15 cellular contexts compared by ENCODE assay signal in genomic region chr17:80397686-80398085, GRCh38.
"Had no signal": no experiment of that assay in that cellular context is flagged by ENCODE, and none has a peak within 500 bp of the region (broad histone marks: within the 10 kb centered on the region; RNA-seq: fewer than 3 reads in every experiment).

No MANE protein-coding gene starts in this region.

- H3K27me3 Mint-ChIP-seq: activated CD4-positive, alpha-beta T cell treated with anti-CD3 and anti-CD28 coated beads, Interleukin-2, amount 10 ng/mL, durations not matched to agents 7 days and 5 days; activated naive CD8-positive, alpha-beta T cell treated with anti-CD3 and anti-CD28 coated beads, Interleukin-2, amount 50 U/mL, for 24 hours; stimulated activated naive CD8-positive, alpha-beta T cell treated with anti-CD3 and anti-CD28 coated beads, Interleukin-15, amount 100 ng/mL, for 72 hours had no signal

- H3K27ac ChIP-seq: ascending aorta, breast epithelium, heart right ventricle, upper lobe of right lung had no signal

- H3K27ac Mint-ChIP-seq: activated naive CD8-positive, alpha-beta T cell treated with anti-CD3 and anti-CD28 coated beads, Interleukin-2, amount 50 U/mL, for 24 hours had no signal

- H3K9me3 ChIP-seq: ascending aorta, breast epithelium, heart right ventricle, upper lobe of right lung had no signal

- DNase-seq: activated CD4-positive, alpha-beta T cell treated with anti-CD3 and anti-CD28 coated beads, Interleukin-2, amount 10 ng/mL, durations not matched to agents 7 days and 5 days; activated naive CD8-positive, alpha-beta T cell treated with anti-CD3 and anti-CD28 coated beads, Interleukin-2, amount 50 U/mL, for 24 hours; activated T-cell treated with anti-CD3 and anti-CD28 coated beads for 4 hours; heart right ventricle; left colon; midbrain; nucleus accumbens; right cardiac atrium; stimulated activated CD4-positive, alpha-beta T cell treated with anti-CD3 and anti-CD28 coated beads, Interleukin-4, amount 100 ng/mL, for 4 hours; stimulated activated naive CD8-positive, alpha-beta T cell treated with anti-CD3 and anti-CD28 coated beads, Interleukin-15, amount 100 ng/mL, for 72 hours; upper lobe of right lung had no signal

- H3K9me3 Mint-ChIP-seq: activated CD4-positive, alpha-beta T cell treated with anti-CD3 and anti-CD28 coated beads, Interleukin-2, amount 10 ng/mL, durations not matched to agents 7 days and 5 days; activated naive CD8-positive, alpha-beta T cell treated with anti-CD3 and anti-CD28 coated beads, Interleukin-2, amount 50 U/mL, for 24 hours; stimulated activated naive CD8-positive, alpha-beta T cell treated with anti-CD3 and anti-CD28 coated beads, Interleukin-15, amount 100 ng/mL, for 72 hours had no signal

- H3K4me1 ChIP-seq: ascending aorta, breast epithelium had no signal

- ATAC-seq: heart right ventricle, left colon had no signal

- H3K4me3 ChIP-seq: ascending aorta, breast epithelium, heart right ventricle, lung, skin epidermis, upper lobe of right lung had no signal

- H3K27me3 ChIP-seq: ascending aorta, breast epithelium, heart right ventricle, upper lobe of right lung had no signal

- H3K36me3 ChIP-seq: breast epithelium had no signal

- H3K4me3 Mint-ChIP-seq: activated CD4-positive, alpha-beta T cell treated with anti-CD3 and anti-CD28 coated beads, Interleukin-2, amount 10 ng/mL, durations not matched to agents 7 days and 5 days; activated naive CD8-positive, alpha-beta T cell treated with anti-CD3 and anti-CD28 coated beads, Interleukin-2, amount 50 U/mL, for 24 hours; stimulated activated naive CD8-positive, alpha-beta T cell treated with anti-CD3 and anti-CD28 coated beads, Interleukin-15, amount 100 ng/mL, for 72 hours had no signal
